Comparison of ENCODE assay signal across 26 cellular contexts in genomic region chr3:4139462-4140140, GRCh38.
DNase-seq lines count a peak whose midpoint lies in the region; ATAC-seq and TF ChIP-seq lines count a peak whose summit lies in the region.
"Had no signal": no experiment of that assay in that cellular context is flagged by ENCODE, and none has a peak within 500 bp of the region (broad histone marks: within the 10 kb centered on the region; RNA-seq: fewer than 3 reads in every experiment).

No MANE protein-coding gene starts in this region.

- TF ChIP-seq CTCF in retinal pigment epithelial cell (conservative IDR thresholded peaks at IDR 0.05; ENCODE audit: low read depth, low read length), result no peak

- no peak overlapping the region for H3K27ac ChIP-seq in aorta (ENCODE audit: low read depth in 1 of 2, low read length in 2 of 2)
- H3K27ac ChIP-seq: dorsolateral prefrontal cortex, PC-9, transverse colon had no signal

- H3K4me1 Mint-ChIP-seq in activated CD4-positive, alpha-beta memory T cell treated with anti-CD3 and anti-CD28 coated beads for 36 hours (ENCODE audit: low read depth), result no peaks in the 10 kb centered on the region
- H3K4me1 Mint-ChIP-seq: activated naive CD8-positive, alpha-beta T cell treated with anti-CD3 and anti-CD28 coated beads, Interleukin-2, amount 10 ng/mL, durations not matched to agents 7 days and 5 days; CD14-positive monocyte had no signal

- ATAC-seq in GM18907 (IDR thresholded peaks at IDR 0.05; ENCODE audit: unreplicated experiment), result peak; percentile 85
- ATAC-seq in HG02938 (IDR thresholded peaks at IDR 0.05; ENCODE audit: unreplicated experiment), result peak; percentile 53
- no peak for ATAC-seq in aorta (ENCODE audit: low FRiP score)
- ATAC-seq: activated CD4-positive, CD25-positive, alpha-beta regulatory T cell treated with anti-CD3 and anti-CD28 coated beads, Interleukin-2, amount 50 U/mL, for 24 hours; activated CD8-positive, alpha-beta T cell treated with anti-CD3 and anti-CD28 coated beads, Interleukin-2, amount 10 ng/mL, durations not matched to agents 7 days and 5 days had no signal

- peaks cover 3% of the 10 kb centered on the region for H3K36me3 Mint-ChIP-seq in activated CD4-positive, alpha-beta memory T cell treated with anti-CD3 and anti-CD28 coated beads for 36 hours
- H3K36me3 Mint-ChIP-seq: activated naive CD8-positive, alpha-beta T cell treated with anti-CD3 and anti-CD28 coated beads, Interleukin-2, amount 10 ng/mL, durations not matched to agents 7 days and 5 days; CD14-positive monocyte had no signal

- WGBS in aorta, 2 donors, result 26 to 33% methylated on average over 3 of the region's 3 CpGs

- DNase-seq in HT-29 (ENCODE audit: low spot score) (peak; percentile 1), retinal pigment epithelial cell (ENCODE audit: low read depth) (peak; percentile 10), aorta (no peak), NCI-H2107 treated with DMSO at 0.1 percent for 48 hours (lab: John Stamatoyannopoulos, UW; ENCODE audit: unreplicated experiment) (no peak)
- no peak for DNase-seq in activated CD4-positive, alpha-beta memory T cell treated with anti-CD3 and anti-CD28 coated beads for 36 hours
- DNase-seq: activated CD8-positive, alpha-beta T cell treated with anti-CD3 and anti-CD28 coated beads, Interleukin-2, amount 10 ng/mL, durations not matched to agents 7 days and 5 days; activated effector memory CD4-positive, alpha-beta T cell treated with anti-CD3 and anti-CD28 coated beads, Interleukin-2, amount 50 U/mL, for 16 hours; activated naive CD8-positive, alpha-beta T cell treated with anti-CD3 and anti-CD28 coated beads, Interleukin-2, amount 10 ng/mL, durations not matched to agents 7 days and 5 days; activated T-cell treated with anti-CD3 and anti-CD28 coated beads for 4 hours; central memory CD4-positive, alpha-beta T cell; dorsolateral prefrontal cortex; KBM-7; mammary epithelial cell; MG63; NCI-H1417 treated with DMSO at 0.1 percent for 48 hours; NCI-H510A treated with DMSO at 0.1 percent for 48 hours; NK-92 treated with Interleukin-12 subunit alpha and Interleukin-12 subunit beta, amount 100 ng/mL, for 24 hours; PC-9; posterior cingulate gyrus; SIG-M5; T-helper 1 cell; transverse colon had no signal

- no peaks in the 10 kb centered on the region for H3K27me3 ChIP-seq in aorta (ENCODE audit: control insufficient read depth in 1 of 2, insufficient read depth in 2 of 2, low read length in 1 of 2)
- H3K27me3 ChIP-seq: dorsolateral prefrontal cortex, MG63, transverse colon had no signal

- intact Hi-C loops in aorta (cut with DNase I), result no loop called here
- intact Hi-C loops in activated CD4-positive, alpha-beta memory T cell treated with anti-CD3 and anti-CD28 coated beads for 36 hours (cut with micrococcal nuclease), result no loop called here

- H3K4me3 ChIP-seq in retinal pigment epithelial cell (ENCODE audit: low read length), result no peak overlapping the region
- H3K4me3 ChIP-seq in aorta (ENCODE audit: low read length in 2 of 2), result no peak overlapping the region
- H3K4me3 ChIP-seq: dorsolateral prefrontal cortex, MG63, PC-9, transverse colon had no signal

- H3K27ac Mint-ChIP-seq in activated CD4-positive, alpha-beta memory T cell treated with anti-CD3 and anti-CD28 coated beads for 36 hours, result no peak overlapping the region
- H3K27ac Mint-ChIP-seq: activated CD8-positive, alpha-beta T cell treated with anti-CD3 and anti-CD28 coated beads, Interleukin-2, amount 10 ng/mL, durations not matched to agents 7 days and 5 days; activated naive CD8-positive, alpha-beta T cell treated with anti-CD3 and anti-CD28 coated beads, Interleukin-2, amount 10 ng/mL, durations not matched to agents 7 days and 5 days; CD14-positive monocyte had no signal

- H3K9me3 Mint-ChIP-seq in activated CD4-positive, alpha-beta memory T cell treated with anti-CD3 and anti-CD28 coated beads for 36 hours, result no peaks in the 10 kb centered on the region
- H3K9me3 Mint-ChIP-seq: activated naive CD8-positive, alpha-beta T cell treated with anti-CD3 and anti-CD28 coated beads, Interleukin-2, amount 10 ng/mL, durations not matched to agents 7 days and 5 days had no signal

- H3K36me3 ChIP-seq in aorta (ENCODE audit: control insufficient read depth in 1 of 2, insufficient read depth in 2 of 2, low read length in 1 of 2), result no peaks in the 10 kb centered on the region
- H3K36me3 ChIP-seq: MG63, transverse colon had no signal

- no peaks in the 10 kb centered on the region for H3K27me3 Mint-ChIP-seq in activated CD4-positive, alpha-beta memory T cell treated with anti-CD3 and anti-CD28 coated beads for 36 hours

- H3K4me3 Mint-ChIP-seq in activated CD4-positive, alpha-beta memory T cell treated with anti-CD3 and anti-CD28 coated beads for 36 hours, result no peak overlapping the region
- H3K4me3 Mint-ChIP-seq: activated CD8-positive, alpha-beta T cell treated with anti-CD3 and anti-CD28 coated beads, Interleukin-2, amount 10 ng/mL, durations not matched to agents 7 days and 5 days; activated naive CD8-positive, alpha-beta T cell treated with anti-CD3 and anti-CD28 coated beads, Interleukin-2, amount 10 ng/mL, durations not matched to agents 7 days and 5 days; CD14-positive monocyte had no signal

- no peaks in the 10 kb centered on the region for H3K9me3 ChIP-seq in aorta (ENCODE audit: control insufficient read depth, low read length)
- H3K9me3 ChIP-seq: MG63, transverse colon had no signal

- CTCF ChIA-PET in activated CD4-positive, alpha-beta memory T cell treated with anti-CD3 and anti-CD28 coated beads for 36 hours (lab: Charles Lee), result no interaction called here

- POLR2A ChIA-PET in activated CD4-positive, alpha-beta memory T cell treated with anti-CD3 and anti-CD28 coated beads for 36 hours (lab: Charles Lee), result no interaction called here

- H3K4me1 ChIP-seq in aorta (ENCODE audit: control insufficient read depth in 1 of 2, insufficient read depth in 2 of 2, low read length in 2 of 2), result no peaks in the 10 kb centered on the region

Comparison
In these comparisons a context has a peak if more than half of its experiments do, and no peak if none do; other contexts are left out.
1. DNase-seq: peak in HT-29 (single experiment) and retinal pigment epithelial cell (single experiment); none in aorta (0 of 2), activated CD4-positive, alpha-beta memory T cell treated with anti-CD3 and anti-CD28 coated beads for 36 hours (single experiment) and NCI-H2107 treated with DMSO at 0.1 percent for 48 hours (single experiment).